In genomic region chr3:134378384-134378783, GRCh38 we compare ENCODE assay signal across 1 cellular context.
TF ChIP-seq lines count a peak whose summit lies in the region.

No MANE protein-coding gene starts in this region.

TF ChIP-seq in HepG2, 621 proteins besides CTCF, POLR2A, EP300 and RAD21 (continued from another document):
- TF ChIP-seq ZBTB39 (CRISPR knock-in tag; IDR thresholded peaks at IDR 0.05) (no peak), XRCC5 (optimal IDR thresholded peaks at IDR 0.05; ENCODE audit: low read length) (peak; percentile 26), JUNB (CRISPR knock-in tag; IDR thresholded peaks at IDR 0.05; ENCODE audit: borderline replicate concordance) (no peak), NR2F6 (IDR thresholded peaks at IDR 0.05) (no peak), NR2F6 (CRISPR knock-in tag; IDR thresholded peaks at IDR 0.05) (peak; percentile 51; the same call in 1 of the 2 replicates), HOXA9 (CRISPR knock-in tag; IDR thresholded peaks at IDR 0.05; ENCODE audit: borderline replicate concordance) (no peak), CBX1 (IDR thresholded peaks at IDR 0.05; ENCODE audit: low read depth) (no peak), SOX6 (IDR thresholded peaks at IDR 0.05) (no peak), SOX6 (CRISPR knock-in tag; IDR thresholded peaks at IDR 0.05) (no peak), MTA1 (CRISPR knock-in tag; IDR thresholded peaks at IDR 0.05; ENCODE audit: borderline replicate concordance) (no peak), HOXA3 (CRISPR knock-in tag; IDR thresholded peaks at IDR 0.05) (0 out of 2 replicates have a peak, but pooled peaks have one; percentile 17), ZNF784 (CRISPR knock-in tag; IDR thresholded peaks at IDR 0.05; ENCODE audit: borderline replicate concordance) (no peak), PHF5A (CRISPR knock-in tag; IDR thresholded peaks at IDR 0.05; ENCODE audit: low read depth, unreplicated experiment) (no peak), SALL1 (CRISPR knock-in tag; IDR thresholded peaks at IDR 0.05) (peak; percentile 52), ZNF563 (CRISPR knock-in tag; IDR thresholded peaks at IDR 0.05) (no peak), ZNF878 (CRISPR knock-in tag; IDR thresholded peaks at IDR 0.05) (no peak), GABPB1 (CRISPR knock-in tag; IDR thresholded peaks at IDR 0.05) (no peak), ZNF720 (CRISPR knock-in tag; IDR thresholded peaks at IDR 0.05) (no peak), RFX5 (IDR thresholded peaks at IDR 0.05; ENCODE audit: low read depth, low read length) (no peak), KDM2A (CRISPR knock-in tag; IDR thresholded peaks at IDR 0.05; ENCODE audit: borderline replicate concordance, low read depth) (peak; percentile 49; the same call in 1 of the 2 replicates), ZNF782 (CRISPR knock-in tag; IDR thresholded peaks at IDR 0.05; ENCODE audit: borderline replicate concordance) (no peak), RBFOX2 (IDR thresholded peaks at IDR 0.05; ENCODE audit: low read depth, low read length) (no peak), ZNF792 (CRISPR knock-in tag; IDR thresholded peaks at IDR 0.05) (0 out of 2 replicates have a peak, but pooled peaks have one; percentile 40), FOSL2 (CRISPR knock-in tag; IDR thresholded peaks at IDR 0.05) (0 out of 2 replicates have a peak, but pooled peaks have one; percentile 20), ZFX (CRISPR knock-in tag; IDR thresholded peaks at IDR 0.05; ENCODE audit: low read depth) (peak; percentile 50; the same call in 1 of the 2 replicates), ZSCAN21 (CRISPR knock-in tag; IDR thresholded peaks at IDR 0.05; ENCODE audit: borderline replicate concordance) (0 out of 2 replicates have a peak, but pooled peaks have one; percentile 20), ZNF788 (CRISPR knock-in tag; IDR thresholded peaks at IDR 0.05; ENCODE audit: borderline replicate concordance) (peak; percentile 48; the same call in 1 of the 2 replicates), PATZ1 (CRISPR knock-in tag; IDR thresholded peaks at IDR 0.05) (peak; percentile 56)
- TF ChIP-seq, protein P1, sequence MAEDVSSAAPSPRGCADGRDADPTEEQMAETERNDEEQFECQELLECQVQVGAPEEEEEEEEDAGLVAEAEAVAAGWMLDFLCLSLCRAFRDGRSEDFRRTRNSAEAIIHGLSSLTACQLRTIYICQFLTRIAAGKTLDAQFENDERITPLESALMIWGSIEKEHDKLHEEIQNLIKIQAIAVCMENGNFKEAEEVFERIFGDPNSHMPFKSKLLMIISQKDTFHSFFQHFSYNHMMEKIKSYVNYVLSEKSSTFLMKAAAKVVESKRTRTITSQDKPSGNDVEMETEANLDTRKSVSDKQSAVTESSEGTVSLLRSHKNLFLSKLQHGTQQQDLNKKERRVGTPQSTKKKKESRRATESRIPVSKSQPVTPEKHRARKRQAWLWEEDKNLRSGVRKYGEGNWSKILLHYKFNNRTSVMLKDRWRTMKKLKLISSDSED (CRISPR knock-in tag; IDR thresholded peaks at IDR 0.05): no peak
- TF ChIP-seq, protein P2, sequence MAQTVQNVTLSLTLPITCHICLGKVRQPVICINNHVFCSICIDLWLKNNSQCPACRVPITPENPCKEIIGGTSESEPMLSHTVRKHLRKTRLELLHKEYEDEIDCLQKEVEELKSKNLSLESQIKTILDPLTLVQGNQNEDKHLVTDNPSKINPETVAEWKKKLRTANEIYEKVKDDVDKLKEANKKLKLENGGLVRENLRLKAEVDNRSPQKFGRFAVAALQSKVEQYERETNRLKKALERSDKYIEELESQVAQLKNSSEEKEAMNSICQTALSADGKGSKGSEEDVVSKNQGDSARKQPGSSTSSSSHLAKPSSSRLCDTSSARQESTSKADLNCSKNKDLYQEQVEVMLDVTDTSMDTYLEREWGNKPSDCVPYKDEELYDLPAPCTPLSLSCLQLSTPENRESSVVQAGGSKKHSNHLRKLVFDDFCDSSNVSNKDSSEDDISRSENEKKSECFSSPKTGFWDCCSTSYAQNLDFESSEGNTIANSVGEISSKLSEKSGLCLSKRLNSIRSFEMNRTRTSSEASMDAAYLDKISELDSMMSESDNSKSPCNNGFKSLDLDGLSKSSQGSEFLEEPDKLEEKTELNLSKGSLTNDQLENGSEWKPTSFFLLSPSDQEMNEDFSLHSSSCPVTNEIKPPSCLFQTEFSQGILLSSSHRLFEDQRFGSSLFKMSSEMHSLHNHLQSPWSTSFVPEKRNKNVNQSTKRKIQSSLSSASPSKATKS (CRISPR knock-in tag; IDR thresholded peaks at IDR 0.05): no peak
- TF ChIP-seq, protein P3, sequence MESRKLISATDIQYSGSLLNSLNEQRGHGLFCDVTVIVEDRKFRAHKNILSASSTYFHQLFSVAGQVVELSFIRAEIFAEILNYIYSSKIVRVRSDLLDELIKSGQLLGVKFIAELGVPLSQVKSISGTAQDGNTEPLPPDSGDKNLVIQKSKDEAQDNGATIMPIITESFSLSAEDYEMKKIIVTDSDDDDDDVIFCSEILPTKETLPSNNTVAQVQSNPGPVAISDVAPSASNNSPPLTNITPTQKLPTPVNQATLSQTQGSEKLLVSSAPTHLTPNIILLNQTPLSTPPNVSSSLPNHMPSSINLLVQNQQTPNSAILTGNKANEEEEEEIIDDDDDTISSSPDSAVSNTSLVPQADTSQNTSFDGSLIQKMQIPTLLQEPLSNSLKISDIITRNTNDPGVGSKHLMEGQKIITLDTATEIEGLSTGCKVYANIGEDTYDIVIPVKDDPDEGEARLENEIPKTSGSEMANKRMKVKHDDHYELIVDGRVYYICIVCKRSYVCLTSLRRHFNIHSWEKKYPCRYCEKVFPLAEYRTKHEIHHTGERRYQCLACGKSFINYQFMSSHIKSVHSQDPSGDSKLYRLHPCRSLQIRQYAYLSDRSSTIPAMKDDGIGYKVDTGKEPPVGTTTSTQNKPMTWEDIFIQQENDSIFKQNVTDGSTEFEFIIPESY (CRISPR knock-in tag; IDR thresholded peaks at IDR 0.05): no peak
- TF ChIP-seq, protein P4, sequence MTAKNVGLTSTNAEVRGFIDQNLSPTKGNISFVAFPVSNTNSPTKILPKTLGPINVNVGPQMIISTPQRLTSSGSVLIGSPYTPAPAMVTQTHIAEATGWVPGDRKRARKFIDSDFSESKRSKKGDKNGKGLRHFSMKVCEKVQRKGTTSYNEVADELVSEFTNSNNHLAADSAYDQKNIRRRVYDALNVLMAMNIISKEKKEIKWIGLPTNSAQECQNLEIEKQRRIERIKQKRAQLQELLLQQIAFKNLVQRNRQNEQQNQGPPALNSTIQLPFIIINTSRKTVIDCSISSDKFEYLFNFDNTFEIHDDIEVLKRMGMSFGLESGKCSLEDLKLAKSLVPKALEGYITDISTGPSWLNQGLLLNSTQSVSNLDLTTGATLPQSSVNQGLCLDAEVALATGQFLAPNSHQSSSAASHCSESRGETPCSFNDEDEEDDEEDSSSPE (CRISPR knock-in tag; IDR thresholded peaks at IDR 0.05): no peak
TF ChIP-seq in HepG2: peak in this region for 31.
